ENCODE assay signal across 17 cellular contexts in genomic region chr14:85466678-85467077, GRCh38.
"Had no signal": no experiment of that assay in that cellular context is flagged by ENCODE, and none has a peak within 500 bp of the region (broad histone marks: within the 10 kb centered on the region; RNA-seq: fewer than 3 reads in every experiment).

No MANE protein-coding gene starts in this region.

- ATAC-seq: body of pancreas; pancreas; stimulated activated naive CD8-positive, alpha-beta T cell treated with anti-CD3 and anti-CD28 coated beads, Interleukin-15, amount 100 ng/mL, for 72 hours; T-helper 17 cell had no signal

- H3K4me2 ChIP-seq: hepatocyte, neural progenitor cell had no signal

- H3K4me1 Mint-ChIP-seq: activated CD4-positive, alpha-beta T cell treated with anti-CD3 and anti-CD28 coated beads, Interleukin-2, amount 10 ng/mL, durations not matched to agents 7 days and 5 days; activated naive CD4-positive, alpha-beta T cell treated with anti-CD3 and anti-CD28 coated beads, Interleukin-2, amount 50 U/mL, for 24 hours; stimulated activated naive CD8-positive, alpha-beta T cell treated with anti-CD3 and anti-CD28 coated beads, Interleukin-15, amount 100 ng/mL, for 72 hours; T-helper 17 cell had no signal

- H3K27ac ChIP-seq: body of pancreas, hepatocyte, neural progenitor cell, pancreas, skin epidermis, testis had no signal

- H3K4me1 ChIP-seq: neural progenitor cell, testis had no signal

- H3K36me3 Mint-ChIP-seq: activated naive CD4-positive, alpha-beta T cell treated with anti-CD3 and anti-CD28 coated beads, Interleukin-2, amount 50 U/mL, for 24 hours; neural progenitor cell had no signal

- H3K9me3 Mint-ChIP-seq: activated CD4-positive, alpha-beta T cell treated with anti-CD3 and anti-CD28 coated beads, Interleukin-2, amount 10 ng/mL, durations not matched to agents 7 days and 5 days; activated naive CD4-positive, alpha-beta T cell treated with anti-CD3 and anti-CD28 coated beads, Interleukin-2, amount 50 U/mL, for 24 hours; neural progenitor cell had no signal

- H3K36me3 ChIP-seq: neural progenitor cell, pancreas had no signal

- H3K9ac ChIP-seq: neural progenitor cell had no signal

- H2AFZ ChIP-seq: hepatocyte, neural progenitor cell had no signal

- DNase-seq: activated CD4-positive, alpha-beta T cell treated with anti-CD3 and anti-CD28 coated beads, Interleukin-2, amount 10 ng/mL, durations not matched to agents 7 days and 5 days; activated CD4-positive, CD25-positive, alpha-beta regulatory T cell; activated T-cell treated with anti-CD3 and anti-CD28 coated beads for 4 hours; amniotic stem cell; body of pancreas; dermis blood vessel endothelial cell; kidney; pancreas; retina; stimulated activated CD4-positive, alpha-beta T cell treated with anti-CD3 and anti-CD28 coated beads, Interleukin-4, amount 100 ng/mL, for 4 hours; stimulated activated naive CD8-positive, alpha-beta T cell treated with anti-CD3 and anti-CD28 coated beads, Interleukin-15, amount 100 ng/mL, for 72 hours; T-helper 17 cell; testis had no signal

- H3K27ac Mint-ChIP-seq: activated CD4-positive, alpha-beta T cell treated with anti-CD3 and anti-CD28 coated beads, Interleukin-2, amount 10 ng/mL, durations not matched to agents 7 days and 5 days; activated naive CD4-positive, alpha-beta T cell treated with anti-CD3 and anti-CD28 coated beads, Interleukin-2, amount 50 U/mL, for 24 hours; neural progenitor cell; stimulated activated naive CD8-positive, alpha-beta T cell treated with anti-CD3 and anti-CD28 coated beads, Interleukin-15, amount 100 ng/mL, for 72 hours; T-helper 17 cell had no signal

- H3K27me3 ChIP-seq: body of pancreas, hepatocyte, neural progenitor cell, pancreas, testis had no signal

- H3K4me3 ChIP-seq: body of pancreas, hepatocyte, neural progenitor cell, pancreas, skin epidermis, testis had no signal

- H3K4me3 Mint-ChIP-seq: activated CD4-positive, alpha-beta T cell treated with anti-CD3 and anti-CD28 coated beads, Interleukin-2, amount 10 ng/mL, durations not matched to agents 7 days and 5 days; activated naive CD4-positive, alpha-beta T cell treated with anti-CD3 and anti-CD28 coated beads, Interleukin-2, amount 50 U/mL, for 24 hours; neural progenitor cell; stimulated activated naive CD8-positive, alpha-beta T cell treated with anti-CD3 and anti-CD28 coated beads, Interleukin-15, amount 100 ng/mL, for 72 hours; T-helper 17 cell had no signal

- H3K9me3 ChIP-seq: body of pancreas, pancreas, testis had no signal

- H3K27me3 Mint-ChIP-seq: activated CD4-positive, alpha-beta T cell treated with anti-CD3 and anti-CD28 coated beads, Interleukin-2, amount 10 ng/mL, durations not matched to agents 7 days and 5 days; activated naive CD4-positive, alpha-beta T cell treated with anti-CD3 and anti-CD28 coated beads, Interleukin-2, amount 50 U/mL, for 24 hours; stimulated activated naive CD8-positive, alpha-beta T cell treated with anti-CD3 and anti-CD28 coated beads, Interleukin-15, amount 100 ng/mL, for 72 hours; T-helper 17 cell had no signal

- H3K79me2 ChIP-seq: hepatocyte had no signal
